ENCODE assay signal across 23 cellular contexts in genomic region chr2:118339386-118339785, GRCh38.
DNase-seq lines count a peak whose midpoint lies in the region; ATAC-seq, FAIRE-seq and TF ChIP-seq lines count a peak whose summit lies in the region.
"Had no signal": no experiment of that assay in that cellular context is flagged by ENCODE, and none has a peak within 500 bp of the region (broad histone marks: within the 10 kb centered on the region; RNA-seq: fewer than 3 reads in every experiment).

No MANE protein-coding gene starts in this region.

- peaks cover 4% of the 10 kb centered on the region for H3K27me3 Mint-ChIP-seq in GM23338 (ENCODE audit: insufficient read depth, low read depth, poor library complexity)
- H3K27me3 Mint-ChIP-seq in neural progenitor cell (ENCODE audit: insufficient read depth, low read depth), result peaks cover 3% of the 10 kb centered on the region

- H3K9ac ChIP-seq in Karpas-422 (ENCODE audit: low read length), result no peak overlapping the region
- H3K9ac ChIP-seq in neural progenitor cell, result no peak overlapping the region
- H3K9ac ChIP-seq: BLaER1 treated with 17β-estradiol and CSF1 and Interleukin-3, amounts not matched to agents 10 nM and 100 nM had no signal

- H3K4me3 Mint-ChIP-seq in GM23338 (no peak overlapping the region), neural progenitor cell (no peak overlapping the region)
- H3K4me3 Mint-ChIP-seq: B cell; CD4-positive, alpha-beta T cell; CD8-positive, alpha-beta T cell had no signal

- no peaks in the 10 kb centered on the region for H3K36me3 ChIP-seq in GM23338 (ENCODE audit: insufficient read depth)
- H3K36me3 ChIP-seq in Karpas-422 (ENCODE audit: insufficient read depth, low read length), result no peaks in the 10 kb centered on the region
- H3K36me3 ChIP-seq in neural progenitor cell, result no peaks in the 10 kb centered on the region
- H3K36me3 ChIP-seq: BLaER1 treated with 17β-estradiol and CSF1 and Interleukin-3, amounts not matched to agents 10 nM and 100 nM had no signal

- H4K20me1 ChIP-seq in GM23338 (replicated peaks; ENCODE audit: insufficient read depth) (no peaks in the 10 kb centered on the region), Karpas-422 (ENCODE audit: insufficient read depth, low read depth, low read length) (no peaks in the 10 kb centered on the region), neural progenitor cell (ENCODE audit: low read depth) (peaks cover 3% of the 10 kb centered on the region)
- H4K20me1 ChIP-seq: BLaER1 treated with 17β-estradiol and CSF1 and Interleukin-3, amounts not matched to agents 10 nM and 100 nM had no signal

- H3K36me3 Mint-ChIP-seq in GM23338 (ENCODE audit: low read depth), result no peaks in the 10 kb centered on the region
- H3K36me3 Mint-ChIP-seq in neural progenitor cell, result peaks cover 8% of the 10 kb centered on the region
- H3K36me3 Mint-ChIP-seq: CD8-positive, alpha-beta T cell had no signal

- H3K79me2 ChIP-seq in GM23338 (replicated peaks; ENCODE audit: insufficient read depth) (no peaks in the 10 kb centered on the region), Karpas-422 (ENCODE audit: low read length) (no peaks in the 10 kb centered on the region), neural progenitor cell (ENCODE audit: low read depth) (no peaks in the 10 kb centered on the region)

- H3K4me1 Mint-ChIP-seq in GM23338 (peaks cover 13% of the 10 kb centered on the region; the same call in 2 of the 3 replicates), neural progenitor cell (peaks cover 10% of the 10 kb centered on the region)
- H3K4me1 Mint-ChIP-seq: B cell had no signal

- H3K9me3 ChIP-seq in Karpas-422 (ENCODE audit: low read length), result 0 out of 2 replicates have a peak, but pooled peaks cover 5% of the 10 kb centered on the region
- no peaks in the 10 kb centered on the region for H3K9me3 ChIP-seq in neural progenitor cell (ENCODE audit: low read depth)
- H3K9me3 ChIP-seq: A549 had no signal

- H2AFZ ChIP-seq in GM23338 (peak overlapping the region; percentile 80; the same call in 1 of the 2 replicates), Karpas-422 (ENCODE audit: low read length) (no peak overlapping the region), neural progenitor cell (replicated peaks) (no peak overlapping the region)

- H3K27ac ChIP-seq in GM23338 (ENCODE audit: low read depth), result no peak overlapping the region
- no peak overlapping the region for H3K27ac ChIP-seq in Karpas-422 (ENCODE audit: low read length)
- H3K27ac ChIP-seq in neural progenitor cell, result no peak overlapping the region
- H3K27ac ChIP-seq: A549; BLaER1 treated with 17β-estradiol and CSF1 and Interleukin-3, amounts not matched to agents 10 nM and 100 nM; C4-2B had no signal

- H3K27me3 ChIP-seq in GM23338 (ENCODE audit: insufficient read depth), result no peaks in the 10 kb centered on the region
- no peaks in the 10 kb centered on the region for H3K27me3 ChIP-seq in Karpas-422 (ENCODE audit: low read length)
- H3K27me3 ChIP-seq in neural progenitor cell, result no peaks in the 10 kb centered on the region
- H3K27me3 ChIP-seq: BLaER1 treated with 17β-estradiol and CSF1 and Interleukin-3, amounts not matched to agents 10 nM and 100 nM had no signal

- no peaks in the 10 kb centered on the region for H3K9me2 ChIP-seq in GM23338 (ENCODE audit: insufficient read depth)
- H3K9me2 ChIP-seq in Karpas-422 (replicated peaks; ENCODE audit: insufficient read depth, low read length), result no peaks in the 10 kb centered on the region

- no peaks in the 10 kb centered on the region for H3F3A ChIP-seq in GM23338 (replicated peaks; ENCODE audit: low read depth)
- peaks cover 17% of the 10 kb centered on the region for H3F3A ChIP-seq in neural progenitor cell (ENCODE audit: low read depth)

- H3K27ac Mint-ChIP-seq in GM23338, result no peak overlapping the region
- no peak overlapping the region for H3K27ac Mint-ChIP-seq in neural progenitor cell
- H3K27ac Mint-ChIP-seq: B cell; CD4-positive, alpha-beta T cell; CD8-positive, alpha-beta T cell had no signal

- ATAC-seq in GM23338 (no peak), HG02759 (IDR thresholded peaks at IDR 0.05; ENCODE audit: unreplicated experiment) (no peak)
- ATAC-seq: A549; CD8-positive, alpha-beta T cell had no signal

- FAIRE-seq in A204.1 (lab: Jason Lieb, UNC), result peak; percentile 3
- FAIRE-seq: A549, D721Med, G401.6, GM12891, GM19239 had no signal

- H3K9me3 Mint-ChIP-seq in GM23338 (peaks cover 6% of the 10 kb centered on the region), neural progenitor cell (peaks cover 49% of the 10 kb centered on the region)

- DNase-seq in GM23338 (ENCODE audit: low spot score) (no peak), Karpas-422 (peak; percentile 41), neural progenitor cell (ENCODE audit: low spot score) (no peak), ureter (ENCODE audit: low spot score) (no peak), amniotic stem cell (lab: John Stamatoyannopoulos, UW) (no peak)
- DNase-seq: 8988T; AML-193; Caco-2; Calu3; CD4-positive, alpha-beta T cell; CD8-positive, alpha-beta T cell; DMS79 treated with DMSO at 0.1 percent for 48 hours; GF-D8 had no signal

- H3K4me1 ChIP-seq in GM23338 (ENCODE audit: insufficient read depth), result 0 out of 2 replicates have a peak, but pooled peaks cover 8% of the 10 kb centered on the region
- H3K4me1 ChIP-seq in Karpas-422 (ENCODE audit: low read length), result no peaks in the 10 kb centered on the region
- H3K4me1 ChIP-seq in neural progenitor cell, result peaks cover 12% of the 10 kb centered on the region
- H3K4me1 ChIP-seq: A549; BLaER1 treated with 17β-estradiol and CSF1 and Interleukin-3, amounts not matched to agents 10 nM and 100 nM; Caco-2 had no signal

- no peak for TF ChIP-seq CTCF in GM23338 (conservative IDR thresholded peaks at IDR 0.05; ENCODE audit: low read depth in 2 of 2)
- no peak for TF ChIP-seq CTCF in neural progenitor cell (IDR thresholded peaks at IDR 0.05)

- H3K4me2 ChIP-seq in GM23338 (no peak overlapping the region), Karpas-422 (ENCODE audit: low read depth, low read length, poor library complexity, severe bottlenecking) (no peak overlapping the region), neural progenitor cell (peak overlapping the region; percentile 22)
- H3K4me2 ChIP-seq: A549; BLaER1 treated with 17β-estradiol and CSF1 and Interleukin-3, amounts not matched to agents 10 nM and 100 nM had no signal

- H3K4me3 ChIP-seq in GM23338 (no peak overlapping the region), Karpas-422 (ENCODE audit: low read length) (no peak overlapping the region), neural progenitor cell (no peak overlapping the region)
- H3K4me3 ChIP-seq: A549; BLaER1 treated with 17β-estradiol and CSF1 and Interleukin-3, amounts not matched to agents 10 nM and 100 nM had no signal

TF ChIP-seq in GM23338, 12 proteins besides CTCF, POLR2A, EP300 and RAD21 (continues in another document):
- TF ChIP-seq EZH2 (IDR thresholded peaks at IDR 0.05; ENCODE audit: low read depth, unreplicated experiment), result no peak
- TF ChIP-seq NANOG (IDR thresholded peaks at IDR 0.05; ENCODE audit: borderline replicate concordance), result no peak
- TF ChIP-seq POLR2AphosphoS5 (IDR thresholded peaks at IDR 0.05; ENCODE audit: low read depth), result no peak
